In genomic region chr5:154754460-154755360, GRCh38 we compare ENCODE assay signal across 8 cellular contexts. TPM values are rescaled to one million over a fixed set of nuclear protein-coding genes. Genes with fewer than 3 reads are reported as not detected.
DNase-seq lines count a peak whose midpoint lies in the region; ATAC-seq, FAIRE-seq and TF ChIP-seq lines count a peak whose summit lies in the region.

No MANE protein-coding gene starts in this region.

- intact Hi-C loops in CD4-positive, alpha-beta memory T cell (cut with micrococcal nuclease) = loop anchor here (1.0 to 5.0 kb wide), 7 partner anchors 58 to 562 kb away; partner anchors contain the start of genes CNOT8, GALNT10, MRPL22 and SAP30L
- intact Hi-C loops in HepG2 (cut with micrococcal nuclease; ENCODE audit: unreplicated experiment) = loop anchor here (1.0 to 5.0 kb wide), 4 partner anchors 52 to 103 kb away; partner anchors contain the start of gene CNOT8

- peak overlapping the region; percentile 4 to 91 for H3K4me3 ChIP-seq in CD4-positive, alpha-beta memory T cell (ENCODE audit: low read length in 2 of 2)
- peak overlapping the region; percentile 75 to 94 (median 89); a peak in 4 of 6 replicates for H3K4me3 ChIP-seq in HepG2 (replicated peaks in 1 of 3; ENCODE audit: insufficient read depth in 1 of 3, low read depth in 2 of 3, low read length in 3 of 3)

- 90% methylated on average over 11 of the region's 92 CpGs for WGBS in HepG2 (ENCODE audit: low lambda C conversion rate)

- in situ Hi-C loops in HepG2 (cut with HindIII; ENCODE audit: extremely low pct_ligation_motif_present, low pct_unique_long_range_greater_than_20kb) = loop anchor here (10.0 kb wide), 1 partner anchor 100 kb away; no protein-coding TSS in a partner anchor

- no peaks in the 10 kb centered on the region for H3K9me3 Mint-ChIP-seq in CD4-positive, alpha-beta memory T cell

- peak; percentile 29 to 45; a peak in 1 of 4 replicates for TF ChIP-seq POLR2A in HepG2 (IDR thresholded peaks at IDR 0.05; ENCODE audit: insufficient read depth in 1 of 2, low read depth in 2 of 2, low read length in 2 of 2)

- no peaks in the 10 kb centered on the region for H3K27me3 ChIP-seq in CD4-positive, alpha-beta memory T cell (ENCODE audit: insufficient read depth, low read length)
- no peaks in the 10 kb centered on the region; a peak in 1 of 5 replicates for H3K27me3 ChIP-seq in HepG2 (ENCODE audit: control insufficient read depth in 1 of 2, insufficient read depth in 2 of 2, low read length in 2 of 2)

- no peaks in the 10 kb centered on the region for H3K36me3 ChIP-seq in CD4-positive, alpha-beta memory T cell (ENCODE audit: insufficient read depth, low read length)
- no peaks in the 10 kb centered on the region for H3K36me3 ChIP-seq in HepG2 (replicated peaks in 1 of 2; ENCODE audit: control insufficient read depth in 1 of 2, insufficient read depth in 2 of 2, low read length in 2 of 2)

- H3K27ac ChIP-seq in CD4-positive, alpha-beta memory T cell (ENCODE audit: low read depth, low read length) = peak overlapping the region; percentile 92
- H3K27ac ChIP-seq in HepG2 (ENCODE audit: extremely low read length, insufficient read depth, low read length) = peak overlapping the region; percentile 50

- H3K4me1 ChIP-seq in CD4-positive, alpha-beta memory T cell (ENCODE audit: insufficient read depth, low read length) = peaks cover 32% of the 10 kb centered on the region
- H3K4me1 ChIP-seq in HepG2 (ENCODE audit: insufficient read depth, low read length) = peaks cover 49% of the 10 kb centered on the region

- BruUV-seq in HepG2 (replicated peaks; lab: Mats Ljungman, UMichigan) = TSS peak; percentile 86

- peaks cover 38% of the 10 kb centered on the region for H3K79me2 ChIP-seq in HepG2 (ENCODE audit: insufficient read depth, low read length)

- H3K4me2 ChIP-seq in HepG2 (ENCODE audit: low read depth, low read length) = peak overlapping the region; percentile 49

- peak; percentile 32 to 43; a peak in 1 of 4 replicates for TF ChIP-seq EP300 in HepG2 (IDR thresholded peaks at IDR 0.05; ENCODE audit: low read depth in 2 of 2, low read length in 2 of 2)
- TF ChIP-seq EP300 in HepG2 (CRISPR knock-in tag; IDR thresholded peaks at IDR 0.05; ENCODE audit: borderline replicate concordance) = peak; percentile 34; the same call in 1 of the 2 replicates

- FAIRE-seq in HepG2 (lab: Jason Lieb, UNC) = peak; percentile 58

- peak; percentile 87 for TF ChIP-seq CTCF in HepG2 (CRISPR knock-in tag; IDR thresholded peaks at IDR 0.05)

- no peak overlapping the region for H2AFZ ChIP-seq in HepG2 (ENCODE audit: low read length)

- peak; percentile 99 for DNase-seq in CD4-positive, alpha-beta memory T cell
- DNase-seq in NCI-H748 (lab: John Stamatoyannopoulos, UW; ENCODE audit: unreplicated experiment) (peak; percentile 99), dermis blood vessel endothelial cell (peak; percentile 99), HepG2 (ENCODE audit: low spot score) (peak; percentile 96)
- DNase-seq in activated CD4-positive, alpha-beta T cell treated with anti-CD3 and anti-CD28 coated beads, Interleukin-2, amount 50 U/mL, for 4 hours = peak; percentile 99 to 100
- DNase-seq in stimulated activated CD4-positive, alpha-beta T cell treated with anti-CD3 and anti-CD28 coated beads, Interleukin-2, amount 100 ng/mL, for 48 hours = peak; percentile 98

- peaks cover 0 to 10% of the 10 kb centered on the region in 2 donors for H3K36me3 Mint-ChIP-seq in CD4-positive, alpha-beta memory T cell

- ATAC-seq in GM19397 (IDR thresholded peaks at IDR 0.05; ENCODE audit: unreplicated experiment) = peak; percentile 87
- peak; percentile 88 for ATAC-seq in HG03565 (IDR thresholded peaks at IDR 0.05; ENCODE audit: unreplicated experiment)
- ATAC-seq in HepG2 = peak; percentile 86

- H3K27ac Mint-ChIP-seq in CD4-positive, alpha-beta memory T cell = peak overlapping the region; percentile 90 to 99 (median 97)

- H3K9ac ChIP-seq in HepG2 (ENCODE audit: insufficient read depth, low read depth, low read length) = peak overlapping the region; percentile 95

- H3K4me3 Mint-ChIP-seq in CD4-positive, alpha-beta memory T cell = peak overlapping the region; percentile 85 to 92 (median 87)

- peaks cover 27 to 55% (median 39%) of the 10 kb centered on the region in 4 donors for H3K4me1 Mint-ChIP-seq in CD4-positive, alpha-beta memory T cell

- POLR2A ChIA-PET in CD4-positive, alpha-beta memory T cell (lab: Charles Lee; ENCODE audit: partially characterized antibody) = interaction anchor here (1.6 to 3.3 kb wide), 3 partner anchors 103 to 183 kb away, joined by 4 to 19 read pairs (median 6); partner anchors contain the start of genes CNOT8 and GEMIN5
- POLR2A ChIA-PET in HepG2 (lab: Yijun Ruan, JAX) = no interaction called here

- CTCF ChIA-PET in CD4-positive, alpha-beta memory T cell (lab: Charles Lee; ENCODE audit: partially characterized antibody) = no interaction called here
- CTCF ChIA-PET in HepG2 (lab: Yijun Ruan, JAX; ENCODE audit: low intra/inter-chr PET ratio, low total read pairs) = no interaction called here

- peak; percentile 78 for TF ChIP-seq RAD21 in HepG2 (CRISPR knock-in tag; IDR thresholded peaks at IDR 0.05)

- H3K27me3 Mint-ChIP-seq in CD4-positive, alpha-beta memory T cell = no peaks in the 10 kb centered on the region

- peaks cover 30% of the 10 kb centered on the region for H4K20me1 ChIP-seq in HepG2 (ENCODE audit: insufficient read depth, low read length)

- H3K9me3 ChIP-seq in CD4-positive, alpha-beta memory T cell (ENCODE audit: control insufficient read depth in 1 of 2, low read length in 2 of 2) = no peaks in the 10 kb centered on the region
- no peaks in the 10 kb centered on the region for H3K9me3 ChIP-seq in HepG2 (ENCODE audit: low read length)

TF ChIP-seq in HepG2, 621 proteins besides CTCF, POLR2A, EP300 and RAD21 (continues in another document):
- no peak for TF ChIP-seq SIN3A (IDR thresholded peaks at IDR 0.05; ENCODE audit: borderline replicate concordance, low read depth, low read length)
- peak; percentile 96 for TF ChIP-seq PATZ1 (CRISPR knock-in tag; IDR thresholded peaks at IDR 0.05)
- no peak for TF ChIP-seq ZNF256 (CRISPR knock-in tag; conservative IDR thresholded peaks at IDR 0.05)
- TF ChIP-seq ZNF777 (CRISPR knock-in tag; IDR thresholded peaks at IDR 0.05) = no peak; the same call in 1 of the 2 replicates
- peak; percentile 12 for TF ChIP-seq ASH2L (IDR thresholded peaks at IDR 0.05; ENCODE audit: insufficient read length, low read depth, low read length)
- no peak for TF ChIP-seq TEAD2 (CRISPR knock-in tag; IDR thresholded peaks at IDR 0.05)
- TF ChIP-seq KLF6 (CRISPR knock-in tag; IDR thresholded peaks at IDR 0.05) = peak; percentile 43; the same call in 1 of the 2 replicates

RNA-seq across cellular contexts. Expression of gene LARP1, which starts 0.5 kb away (rescaled TPM):
- 100 to 1,000 TPM; 152 to 159 TPM for total RNA-seq in CD4-positive, alpha-beta memory T cell
- polyA plus RNA-seq in CD4-positive, alpha-beta memory T cell = 10 to 100 TPM in 1 of 2 donors, 1 to 10 TPM in 1; 6.0 to 28.8 TPM
- 43.7 and 82.4 TPM in 2 replicates for total RNA-seq in dermis blood vessel endothelial cell
- 61.4 and 68.5 TPM in 2 replicates for total RNA-seq in HepG2 (2016; rRNA removed; fragmentation: Illumina TruSeq; extraction: Trizol)
- total RNA-seq in HepG2 (2016; cell fraction: cytosol; rRNA removed; fragmentation: Illumina TruSeq; extraction: Trizol; ENCODE audit: low read depth) = 8.7 and 8.9 TPM in 2 replicates
- total RNA-seq in HepG2 (2016; cell fraction: insoluble cytoplasmic fraction; rRNA removed; fragmentation: Illumina TruSeq; extraction: Trizol) = 57.6 and 62.0 TPM in 2 replicates
- total RNA-seq in HepG2 (2016; cell fraction: membrane; rRNA removed; fragmentation: Illumina TruSeq; extraction: Trizol) = 36.8 and 41.2 TPM in 2 replicates
- 72.6 and 80.1 TPM in 2 replicates for total RNA-seq in HepG2 (2016; cell fraction: nucleus; rRNA removed; fragmentation: Illumina TruSeq; extraction: Trizol)
- 45.2 and 52.0 TPM in 2 replicates for polyA plus RNA-seq in HepG2 (2011; rRNA removed)
- polyA plus RNA-seq in HepG2 (2011; cell fraction: cytosol; rRNA removed) = 29.4 and 31.7 TPM in 2 replicates
- 74.2 and 76.9 TPM in 2 replicates for polyA plus RNA-seq in HepG2 (2011; cell fraction: nucleus; rRNA removed)
- 59.4 and 62.0 TPM in 2 replicates for polyA plus RNA-seq in HepG2 (2012)
- 4.0 and 4.5 TPM in 2 replicates for polyA plus RNA-seq in HepG2 (2016; cell fraction: cytosol; fragmentation: Illumina TruSeq; extraction: Trizol; ENCODE audit: low read depth)
- 69.6 and 92.6 TPM in 2 replicates for polyA plus RNA-seq in HepG2 (2016; cell fraction: insoluble cytoplasmic fraction; fragmentation: Illumina TruSeq; extraction: Trizol; ENCODE audit: low read depth)
- 15.3 and 19.6 TPM in 2 replicates for polyA plus RNA-seq in HepG2 (2016; cell fraction: membrane; fragmentation: Illumina TruSeq; extraction: Trizol; ENCODE audit: low read depth)
- polyA plus RNA-seq in HepG2 (2016; cell fraction: nucleus; fragmentation: Illumina TruSeq; extraction: Trizol; ENCODE audit: insufficient read depth, low read depth) = 143 and 158 TPM in 2 replicates
- polyA minus RNA-seq in HepG2 (2011; rRNA and poly(A)+ RNA removed; ENCODE audit: low replicate concordance) = 72.7 and 144 TPM in 2 replicates
- 40.8 and 53.5 TPM in 2 replicates for polyA minus RNA-seq in HepG2 (2011; cell fraction: cytosol; rRNA and poly(A)+ RNA removed)
- polyA minus RNA-seq in HepG2 (2011; cell fraction: nucleus; rRNA and poly(A)+ RNA removed) = 66.0 and 100 TPM in 2 replicates

Comparison
In these comparisons a context has a peak if more than half of its experiments do, and no peak if none do; other contexts are left out.
1. Peak in every context shown above with its lines: DNase-seq, ATAC-seq, H3K4me3 ChIP-seq and H3K27ac ChIP-seq.